8 cellular contexts compared by ENCODE assay signal in genomic region chr12:121794532-121795028, GRCh38. TPM values are rescaled to one million over a fixed set of nuclear protein-coding genes. Genes with fewer than 3 reads are reported as not detected.
DNase-seq lines count a peak whose midpoint lies in the region; ATAC-seq and TF ChIP-seq lines count a peak whose summit lies in the region.

No MANE protein-coding gene starts in this region.

- CTCF ChIA-PET in CD4-positive, alpha-beta memory T cell (lab: Charles Lee; ENCODE audit: partially characterized antibody), result interaction anchor here (0.5 to 15.1 kb wide), 45 partner anchors 15 to 708 kb away, joined by 3 to 918 read pairs (median 4); partner anchors contain the start of genes CFAP251, PSMD9, SETD1B and TMEM120B
- CTCF ChIA-PET in activated naive CD4-positive, alpha-beta T cell treated with anti-CD3 and anti-CD28 coated beads, Interleukin-2, amount 10 ng/mL, durations not matched to agents 7 days and 5 days (lab: Charles Lee), result interaction anchor here (0.7 to 14.1 kb wide), 47 partner anchors 15 to 533 kb away, joined by 3 to 575 read pairs (median 5); partner anchors contain the start of genes PSMD9, SETD1B and TMEM120B

- H3K27me3 Mint-ChIP-seq in CD4-positive, alpha-beta memory T cell, result no peaks in the 10 kb centered on the region
- H3K27me3 Mint-ChIP-seq in activated naive CD4-positive, alpha-beta T cell treated with anti-CD3 and anti-CD28 coated beads, Interleukin-2, amount 10 ng/mL, durations not matched to agents 7 days and 5 days, result no peaks in the 10 kb centered on the region
- no peaks in the 10 kb centered on the region for H3K27me3 Mint-ChIP-seq in stimulated activated memory B cell treated with anti-CD40 and anti-IgM and Interleukin-4, amounts not matched to agents 10 μg/mL and 1 μg/mL and 100 μg/mL, for 72 hours

- POLR2A ChIA-PET in CD4-positive, alpha-beta memory T cell (lab: Charles Lee; ENCODE audit: partially characterized antibody), result interaction anchor here (0.6 to 44.6 kb wide), 25 partner anchors 4 to 940 kb away, joined by 3 to 2727 read pairs (median 7); partner anchors contain the start of genes CFAP251, PSMD9, RHOF and RNF34

- no peak for DNase-seq in CD4-positive, alpha-beta memory T cell
- no peak for DNase-seq in activated naive CD4-positive, alpha-beta T cell treated with anti-CD3 and anti-CD28 coated beads, Interleukin-2, amount 10 ng/mL, durations not matched to agents 7 days and 5 days
- no peak for DNase-seq in hepatocyte (ENCODE audit: low spot score)
- DNase-seq in iPS-NIHi11 (ENCODE audit: low spot score), result no peak
- no peak for DNase-seq in activated gamma-delta T cell (lab: John Stamatoyannopoulos, UW)
- DNase-seq in COLO829 (ENCODE audit: low spot score), result no peak

- no peaks in the 10 kb centered on the region for H3K9me3 ChIP-seq in CD4-positive, alpha-beta memory T cell (ENCODE audit: control insufficient read depth in 1 of 2, low read length in 2 of 2)
- H3K9me3 ChIP-seq in hepatocyte (ENCODE audit: low read depth), result no peaks in the 10 kb centered on the region

- intact Hi-C loops in CD4-positive, alpha-beta memory T cell (cut with micrococcal nuclease), result loop anchor here (1.0 to 5.0 kb wide), 11 partner anchors 8 to 217 kb away; partner anchors contain the start of genes ORAI1, PSMD9 and TMEM120B

- no peaks in the 10 kb centered on the region for H3K9me3 Mint-ChIP-seq in CD4-positive, alpha-beta memory T cell
- H3K9me3 Mint-ChIP-seq in activated naive CD4-positive, alpha-beta T cell treated with anti-CD3 and anti-CD28 coated beads, Interleukin-2, amount 10 ng/mL, durations not matched to agents 7 days and 5 days, result no peaks in the 10 kb centered on the region
- no peaks in the 10 kb centered on the region for H3K9me3 Mint-ChIP-seq in stimulated activated memory B cell treated with anti-CD40 and anti-IgM and Interleukin-4, amounts not matched to agents 10 μg/mL and 1 μg/mL and 100 μg/mL, for 72 hours

- no peaks in the 10 kb centered on the region for H3K27me3 ChIP-seq in CD4-positive, alpha-beta memory T cell (ENCODE audit: insufficient read depth, low read length)
- no peaks in the 10 kb centered on the region for H3K27me3 ChIP-seq in hepatocyte

- peak overlapping the region; percentile 96 for H3K4me2 ChIP-seq in hepatocyte

- H3K4me3 ChIP-seq in CD4-positive, alpha-beta memory T cell (ENCODE audit: low read length in 2 of 2), result peak overlapping the region in 1 of 2 donors; percentile 36
- no peak overlapping the region for H3K4me3 ChIP-seq in hepatocyte

- peaks cover 62% of the 10 kb centered on the region for H3K4me1 ChIP-seq in CD4-positive, alpha-beta memory T cell (ENCODE audit: insufficient read depth, low read length)
- H3K4me1 ChIP-seq in hepatocyte (ENCODE audit: insufficient read depth), result peaks cover 50% of the 10 kb centered on the region

- H3K4me3 Mint-ChIP-seq in CD4-positive, alpha-beta memory T cell, result peak overlapping the region; percentile 78 to 94 (median 87)
- peak overlapping the region; percentile 92 for H3K4me3 Mint-ChIP-seq in activated naive CD4-positive, alpha-beta T cell treated with anti-CD3 and anti-CD28 coated beads, Interleukin-2, amount 10 ng/mL, durations not matched to agents 7 days and 5 days
- H3K4me3 Mint-ChIP-seq in stimulated activated memory B cell treated with anti-CD40 and anti-IgM and Interleukin-4, amounts not matched to agents 10 μg/mL and 1 μg/mL and 100 μg/mL, for 72 hours, result peak overlapping the region; percentile 86

- peak; percentile 5 for ATAC-seq in HG03280 (IDR thresholded peaks at IDR 0.05; ENCODE audit: unreplicated experiment)
- peak; percentile 4 for ATAC-seq in stimulated activated memory B cell treated with anti-CD40 and anti-IgM and Interleukin-4, amounts not matched to agents 10 μg/mL and 1 μg/mL and 100 μg/mL, for 72 hours

- peaks cover 31 to 71% (median 55%) of the 10 kb centered on the region in 4 donors for H3K4me1 Mint-ChIP-seq in CD4-positive, alpha-beta memory T cell
- peaks cover 63% of the 10 kb centered on the region for H3K4me1 Mint-ChIP-seq in activated naive CD4-positive, alpha-beta T cell treated with anti-CD3 and anti-CD28 coated beads, Interleukin-2, amount 10 ng/mL, durations not matched to agents 7 days and 5 days
- H3K4me1 Mint-ChIP-seq in stimulated activated memory B cell treated with anti-CD40 and anti-IgM and Interleukin-4, amounts not matched to agents 10 μg/mL and 1 μg/mL and 100 μg/mL, for 72 hours, result peaks cover 64% of the 10 kb centered on the region

- H3K27ac ChIP-seq in CD4-positive, alpha-beta memory T cell (ENCODE audit: low read depth, low read length), result peak overlapping the region; percentile 97
- H3K27ac ChIP-seq in hepatocyte, result peak overlapping the region; percentile 100

- H3K36me3 ChIP-seq in CD4-positive, alpha-beta memory T cell (ENCODE audit: insufficient read depth, low read length), result peaks cover 21% of the 10 kb centered on the region
- H3K36me3 ChIP-seq in hepatocyte (replicated peaks; ENCODE audit: insufficient read depth, low read depth), result no peaks in the 10 kb centered on the region

- peaks cover 64% of the 10 kb centered on the region for H3K79me2 ChIP-seq in hepatocyte

- peak overlapping the region; percentile 97 to 99 (median 97) for H3K27ac Mint-ChIP-seq in CD4-positive, alpha-beta memory T cell
- peak overlapping the region; percentile 96 for H3K27ac Mint-ChIP-seq in activated naive CD4-positive, alpha-beta T cell treated with anti-CD3 and anti-CD28 coated beads, Interleukin-2, amount 10 ng/mL, durations not matched to agents 7 days and 5 days
- H3K27ac Mint-ChIP-seq in stimulated activated memory B cell treated with anti-CD40 and anti-IgM and Interleukin-4, amounts not matched to agents 10 μg/mL and 1 μg/mL and 100 μg/mL, for 72 hours, result peak overlapping the region; percentile 95

- H3K9me2 ChIP-seq in hepatocyte (replicated peaks; ENCODE audit: insufficient read depth), result no peaks in the 10 kb centered on the region

- H4K20me1 ChIP-seq in hepatocyte (ENCODE audit: insufficient read depth, poor library complexity, severe bottlenecking), result peaks cover 25% of the 10 kb centered on the region

- H3K36me3 Mint-ChIP-seq in CD4-positive, alpha-beta memory T cell, result peaks cover 11 to 54% of the 10 kb centered on the region in 2 donors
- peaks cover 50% of the 10 kb centered on the region for H3K36me3 Mint-ChIP-seq in activated naive CD4-positive, alpha-beta T cell treated with anti-CD3 and anti-CD28 coated beads, Interleukin-2, amount 10 ng/mL, durations not matched to agents 7 days and 5 days
- peaks cover 43% of the 10 kb centered on the region for H3K36me3 Mint-ChIP-seq in stimulated activated memory B cell treated with anti-CD40 and anti-IgM and Interleukin-4, amounts not matched to agents 10 μg/mL and 1 μg/mL and 100 μg/mL, for 72 hours

- no peak for TF ChIP-seq CTCF in hepatocyte (IDR thresholded peaks at IDR 0.05; ENCODE audit: poor library complexity)

- WGBS in hepatocyte (ENCODE audit: low lambda C conversion rate, missing lambda C conversion rate), result 6% methylated on average over 13 of the region's 13 CpGs

- no peak overlapping the region for H2AFZ ChIP-seq in hepatocyte

RNA-seq across cellular contexts. Expression of gene RHOF, which starts 1.1 kb away (rescaled TPM):
- 100 to 1,000 TPM; 137 to 138 TPM for total RNA-seq in CD4-positive, alpha-beta memory T cell
- 100 to 1,000 TPM in 1 of 2 donors, 10 to 100 TPM in 1; 72.6 to 106 TPM for polyA plus RNA-seq in CD4-positive, alpha-beta memory T cell
- total RNA-seq in hepatocyte, result 38.7 and 45.3 TPM in 2 replicates
- 40.4 and 43.6 TPM in 2 replicates for polyA plus RNA-seq in hepatocyte

RNA-seq across cellular contexts. Expression of gene SETD1B, which starts 9.2 kb away (rescaled TPM):
- total RNA-seq in CD4-positive, alpha-beta memory T cell, result 10 to 100 TPM; 67.1 to 69.3 TPM
- 1 to 10 TPM in 1 of 2 donors, under 1 TPM in 1; 0.13 to 3.3 TPM for polyA plus RNA-seq in CD4-positive, alpha-beta memory T cell
- total RNA-seq in hepatocyte, result 2.7 and 3.8 TPM in 2 replicates
- 2.5 and 2.7 TPM in 2 replicates for polyA plus RNA-seq in hepatocyte

Comparison
In these comparisons a context has a peak if more than half of its experiments do, and no peak if none do; other contexts are left out.
1. RNA of gene SETD1B, which starts 9.2 kb away (total RNA-seq): 67.1 to 69.3 TPM in CD4-positive, alpha-beta memory T cell; 2.7 to 3.8 TPM in hepatocyte; every median in the first group is over 10 times any median in the second.
2. Peak in every context shown above with its lines, with median percentiles within 50 percentile points of each other: H3K27ac Mint-ChIP-seq and H3K4me3 Mint-ChIP-seq.